Comparison of ENCODE assay signal across 8 cellular contexts in the genomic region with DNA sequence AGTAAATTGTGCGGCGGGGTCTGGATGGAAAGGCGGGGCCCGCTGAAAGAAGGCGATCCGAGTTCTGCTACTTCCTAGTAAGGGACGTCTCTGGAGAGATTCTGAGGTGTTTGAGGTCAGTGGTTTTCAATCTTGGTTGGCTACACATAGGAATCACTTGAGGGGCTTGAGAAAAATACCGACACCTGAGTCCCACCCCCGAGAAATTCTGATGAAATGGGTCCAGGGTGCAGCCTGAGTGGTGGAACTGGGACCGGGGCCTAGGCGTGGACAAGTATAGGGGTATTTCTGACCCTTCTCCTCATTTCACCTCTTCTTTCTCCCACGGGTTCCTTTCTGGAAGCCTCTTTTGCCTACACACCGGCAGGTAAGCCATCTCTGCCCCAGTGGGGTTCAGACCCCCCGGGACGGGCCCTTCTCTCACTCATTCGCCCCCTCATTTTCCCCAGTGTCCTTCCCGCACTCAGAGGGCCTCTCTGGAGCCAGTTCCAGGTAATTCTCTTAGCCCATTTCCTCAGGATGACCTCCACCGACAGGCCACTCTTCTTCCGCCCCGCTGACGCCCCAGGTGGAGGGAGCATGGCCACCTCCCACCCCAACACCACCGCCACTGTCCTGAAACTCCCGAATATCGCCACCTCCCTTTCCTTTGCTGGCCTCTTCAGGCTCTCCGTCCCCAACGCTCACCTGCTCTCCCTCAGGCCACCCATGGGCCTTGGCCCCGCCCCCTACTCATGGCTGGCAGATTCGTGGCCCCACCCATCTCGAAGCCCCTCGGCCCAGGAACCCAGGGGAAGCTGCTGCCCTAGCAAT. TPM values are rescaled to one million over a fixed set of nuclear protein-coding genes. Genes with fewer than 3 reads are reported as not detected.
DNase-seq lines count a peak whose midpoint lies in the region; ATAC-seq, FAIRE-seq and TF ChIP-seq lines count a peak whose summit lies in the region.

No MANE protein-coding gene starts in this region.

- H3K4me3 Mint-ChIP-seq in activated naive CD4-positive, alpha-beta T cell treated with anti-CD3 and anti-CD28 coated beads, Interleukin-2, amount 10 ng/mL, durations not matched to agents 7 days and 5 days: peak overlapping the region; percentile 79

- H2BK120ac ChIP-seq in mesenchymal stem cell (ENCODE audit: low read depth, low read length): peak overlapping the region; percentile 11

- no peak overlapping the region for H3K27ac ChIP-seq in brain microvascular endothelial cell
- peak overlapping the region; percentile 15 for H3K27ac ChIP-seq in mesenchymal stem cell (ENCODE audit: low read length, poor library complexity, severe bottlenecking)
- H3K27ac ChIP-seq in upper lobe of left lung: peak overlapping the region; percentile 86 to 96 (median 89)

- peak overlapping the region; percentile 80 for H2BK15ac ChIP-seq in mesenchymal stem cell (ENCODE audit: low read depth, poor library complexity, severe bottlenecking)

- H3K18ac ChIP-seq in mesenchymal stem cell (ENCODE audit: low read depth in 1 of 2, low read length in 2 of 2): peak overlapping the region; percentile 13 to 35

- peak overlapping the region; percentile 97 for H3K9ac ChIP-seq in mesenchymal stem cell (ENCODE audit: low read length)

- CTCF ChIA-PET in activated naive CD4-positive, alpha-beta T cell treated with anti-CD3 and anti-CD28 coated beads, Interleukin-2, amount 10 ng/mL, durations not matched to agents 7 days and 5 days (lab: Charles Lee): interaction anchor here (0.6 to 2.1 kb wide), 22 partner anchors 8 to 447 kb away, joined by 3 to 12 read pairs (median 4); partner anchors contain the start of genes CCDC15, HEPACAM, ROBO3 and ROBO4

- WGBS in mesenchymal stem cell: 46% methylated on average over 30 of the region's 30 CpGs
- 19 to 20% methylated on average over 29 to 30 of the region's 30 CpGs for WGBS in upper lobe of left lung, 2 donors

- FAIRE-seq in H54 (lab: Jason Lieb, UNC): no peak

- peaks cover 29% of the 10 kb centered on the region for H3K4me1 Mint-ChIP-seq in activated naive CD4-positive, alpha-beta T cell treated with anti-CD3 and anti-CD28 coated beads, Interleukin-2, amount 10 ng/mL, durations not matched to agents 7 days and 5 days

- peak overlapping the region in 1 of 2 experiments; percentile 56 for H3K4ac ChIP-seq in mesenchymal stem cell (ENCODE audit: low read depth in 1 of 2, low read length in 2 of 2)

- H3K36me3 ChIP-seq in brain microvascular endothelial cell (replicated peaks) (no peaks in the 10 kb centered on the region), mesenchymal stem cell (ENCODE audit: control insufficient read depth in 1 of 2, insufficient read depth in 2 of 2, low read depth in 1 of 2, low read length in 2 of 2) (peaks cover 0 to 3% of the 10 kb centered on the region in 2 experiments), upper lobe of left lung (no peaks in the 10 kb centered on the region)

- TF ChIP-seq EP300 in upper lobe of left lung (IDR thresholded peaks at IDR 0.05): no peak

- H4K8ac ChIP-seq in mesenchymal stem cell (ENCODE audit: low read length): peak overlapping the region; percentile 49

- H3K27me3 Mint-ChIP-seq in activated naive CD4-positive, alpha-beta T cell treated with anti-CD3 and anti-CD28 coated beads, Interleukin-2, amount 10 ng/mL, durations not matched to agents 7 days and 5 days: peaks cover 69% of the 10 kb centered on the region

- TF ChIP-seq POLR2A in upper lobe of left lung (IDR thresholded peaks at IDR 0.05) (no peak), H54 (IDR thresholded peaks at IDR 0.05; ENCODE audit: low read depth, low read length) (no peak)

- H3K4me1 ChIP-seq in mesenchymal stem cell (ENCODE audit: control insufficient read depth, insufficient read depth, low read depth, low read length) (peaks cover 14% of the 10 kb centered on the region), upper lobe of left lung (peaks cover 16 to 29% (median 29%) of the 10 kb centered on the region in 4 donors)

- H3K9me3 ChIP-seq in mesenchymal stem cell (ENCODE audit: control insufficient read depth, low read length) (no peaks in the 10 kb centered on the region), upper lobe of left lung (no peaks in the 10 kb centered on the region)

- H3K27me3 ChIP-seq in brain microvascular endothelial cell (replicated peaks) (peaks cover 4% of the 10 kb centered on the region), mesenchymal stem cell (ENCODE audit: control insufficient read depth in 1 of 2, insufficient read depth in 1 of 2, low read length in 2 of 2) (peaks cover 31% of the 10 kb centered on the region in 2 experiments), upper lobe of left lung (peaks cover 0 to 4% (median 0%) of the 10 kb centered on the region in 4 donors)

- in situ Hi-C loops in brain microvascular endothelial cell (cut with HindIII; ENCODE audit: low pct_ligation_motif_present, low sequenced_read_pairs): no loop called here

- no peak overlapping the region for H4K91ac ChIP-seq in mesenchymal stem cell (ENCODE audit: low read length)

- H2AK5ac ChIP-seq in mesenchymal stem cell (ENCODE audit: low read length, severe bottlenecking): peak overlapping the region; percentile 40

- no peak for DNase-seq in activated naive CD4-positive, alpha-beta T cell treated with anti-CD3 and anti-CD28 coated beads, Interleukin-2, amount 10 ng/mL, durations not matched to agents 7 days and 5 days
- DNase-seq in activated naive CD4-positive, alpha-beta T cell treated with anti-CD3 and anti-CD28 coated beads, Interleukin-2, amount 50 U/mL, for 16 hours: no peak
- no peak for DNase-seq in brain microvascular endothelial cell
- DNase-seq in mesenchymal stem cell: no peak
- no peak for DNase-seq in upper lobe of left lung
- no peak for DNase-seq in GM19238 (ENCODE audit: insufficient read length, low spot score)
- DNase-seq in H54 (ENCODE audit: insufficient read length, low spot score): no peak
- DNase-seq in activated CD8-positive, alpha-beta memory T cell treated with anti-CD3 and anti-CD28 coated beads, Interleukin-2, amount 50 U/mL, for 48 hours: no peak

- H3K79me1 ChIP-seq in mesenchymal stem cell (replicated peaks; ENCODE audit: low read length, poor library complexity, severe bottlenecking): peaks cover 9% of the 10 kb centered on the region

- peak overlapping the region; percentile 85 for H3K27ac Mint-ChIP-seq in activated naive CD4-positive, alpha-beta T cell treated with anti-CD3 and anti-CD28 coated beads, Interleukin-2, amount 10 ng/mL, durations not matched to agents 7 days and 5 days

- H2BK12ac ChIP-seq in mesenchymal stem cell (ENCODE audit: low read length in 2 of 2): no peak overlapping the region

- no peak overlapping the region for H3K23ac ChIP-seq in mesenchymal stem cell (ENCODE audit: low read length in 2 of 2)

- no peak overlapping the region for H2BK5ac ChIP-seq in mesenchymal stem cell (ENCODE audit: low read depth, low read length, poor library complexity, severe bottlenecking)

- peak overlapping the region; percentile 80 for H3K4me2 ChIP-seq in mesenchymal stem cell (ENCODE audit: low read length, poor library complexity, severe bottlenecking)

- TF ChIP-seq CTCF in brain microvascular endothelial cell (IDR thresholded peaks at IDR 0.05; ENCODE audit: low read depth, low read length, missing control alignments) (no peak), upper lobe of left lung (IDR thresholded peaks at IDR 0.05) (no peak)

- no peaks in the 10 kb centered on the region for H3K9me3 Mint-ChIP-seq in activated naive CD4-positive, alpha-beta T cell treated with anti-CD3 and anti-CD28 coated beads, Interleukin-2, amount 10 ng/mL, durations not matched to agents 7 days and 5 days

- H3K4me3 ChIP-seq in brain microvascular endothelial cell (ENCODE audit: low read depth, low read length) (peak overlapping the region; percentile 66), mesenchymal stem cell (ENCODE audit: insufficient read depth in 1 of 2, low read depth in 1 of 2, low read length in 2 of 2) (peak overlapping the region; percentile 78 to 84), upper lobe of left lung (peak overlapping the region; percentile 30 to 66 (median 58))

- ATAC-seq in upper lobe of left lung (ENCODE audit: low FRiP score in 2 of 2): no peak

- no peak overlapping the region for H3K14ac ChIP-seq in mesenchymal stem cell (ENCODE audit: low read length in 2 of 2)

- no peaks in the 10 kb centered on the region for H3K36me3 Mint-ChIP-seq in activated naive CD4-positive, alpha-beta T cell treated with anti-CD3 and anti-CD28 coated beads, Interleukin-2, amount 10 ng/mL, durations not matched to agents 7 days and 5 days

- no peak overlapping the region for H2AFZ ChIP-seq in mesenchymal stem cell (ENCODE audit: low read depth, low read length)

RNA-seq across cellular contexts. Expression of gene ROBO3, which starts 11.8 kb away (rescaled TPM):
- 14.9 TPM for polyA plus RNA-seq in mesenchymal stem cell (2013, experiment 1 of 2)
- 14.9 TPM for polyA plus RNA-seq in mesenchymal stem cell (2013, experiment 2 of 2)
- total RNA-seq in upper lobe of left lung: 10 to 100 TPM in 2 of 6 donors, 1 to 10 TPM in 4; 6.4 to 40.9 (median 7.5) TPM

RNA-seq across cellular contexts. Expression of gene ROBO4, which starts 20.6 kb away (rescaled TPM):
- 0.17 TPM for polyA plus RNA-seq in mesenchymal stem cell (2013, experiment 1 of 2)
- 0.22 TPM for polyA plus RNA-seq in mesenchymal stem cell (2013, experiment 2 of 2)
- total RNA-seq in upper lobe of left lung: 100 to 1,000 TPM in 2 of 6 donors, 10 to 100 TPM in 4; 17.3 to 111 (median 50.2) TPM

RNA-seq across cellular contexts. Expression of gene HEPN1, which starts 42.0 kb away (rescaled TPM):
- not detected for polyA plus RNA-seq in mesenchymal stem cell (2013, experiment 1 of 2)
- polyA plus RNA-seq in mesenchymal stem cell (2013, experiment 2 of 2): not detected
- not detected for total RNA-seq in upper lobe of left lung

RNA-seq across cellular contexts. Expression of gene HEPACAM, which starts 58.8 kb away (rescaled TPM):
- polyA plus RNA-seq in mesenchymal stem cell (2013, experiment 1 of 2): not detected
- polyA plus RNA-seq in mesenchymal stem cell (2013, experiment 2 of 2): not detected
- total RNA-seq in upper lobe of left lung: under 1 TPM in 1 of 6 donors, not detected in 5; 0.14 TPM
